Comparison of ENCODE assay signal across 2 cellular contexts in the genomic region with DNA sequence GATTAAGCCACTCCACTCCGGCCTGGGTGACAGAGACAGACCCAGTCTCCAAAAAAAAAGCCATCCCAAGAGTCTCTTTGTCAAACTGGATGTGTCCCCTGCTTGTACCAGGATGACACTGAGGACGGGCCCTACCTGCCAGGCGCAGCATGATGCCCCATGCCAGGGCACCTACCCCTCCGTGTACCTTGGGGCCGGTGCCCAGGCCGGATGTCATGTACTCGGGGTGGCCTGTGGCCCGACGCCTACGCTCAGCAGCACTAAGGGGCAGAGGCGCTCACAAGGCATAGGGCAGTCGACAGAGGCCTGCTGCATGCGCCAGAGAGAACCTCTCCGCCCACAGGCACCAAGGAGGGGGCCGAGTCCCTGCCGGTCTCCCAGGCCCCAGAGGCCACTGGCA. TPM values are rescaled to one million over a fixed set of nuclear protein-coding genes. Genes with fewer than 3 reads are reported as not detected.
"Had no signal": no experiment of that assay in that cellular context is flagged by ENCODE, and none has a peak within 500 bp of the region (broad histone marks: within the 10 kb centered on the region; RNA-seq: fewer than 3 reads in every experiment).

No MANE protein-coding gene starts in this region.

RNA-seq across cellular contexts. Expression of a gene that starts 7.4 kb away (rescaled TPM):
- polyA plus RNA-seq: keratinocyte, mammary epithelial cell had no signal
